Comparison of ENCODE assay signal across 23 cellular contexts in genomic region chr5:125064610-125065009, GRCh38.
DNase-seq lines count a peak whose midpoint lies in the region; ATAC-seq, FAIRE-seq and TF ChIP-seq lines count a peak whose summit lies in the region.
"Had no signal": no experiment of that assay in that cellular context is flagged by ENCODE, and none has a peak within 500 bp of the region (broad histone marks: within the 10 kb centered on the region; RNA-seq: fewer than 3 reads in every experiment).

No MANE protein-coding gene starts in this region.

- H2BK120ac ChIP-seq in H1 (replicated peaks; ENCODE audit: low read depth, low read length), result no peak overlapping the region

- H3K18ac ChIP-seq in H1 (ENCODE audit: extremely low read depth, low read length), result no peak overlapping the region

- no peak overlapping the region for H4K8ac ChIP-seq in H1 (ENCODE audit: extremely low read depth, insufficient read depth, low read length)

- CTCF ChIA-PET in H1 (lab: Charles Lee; ENCODE audit: partially characterized antibody), result no interaction called here

- ATAC-seq in HG03039 (IDR thresholded peaks at IDR 0.05; ENCODE audit: unreplicated experiment) (no peak), GM19455 (IDR thresholded peaks at IDR 0.05; ENCODE audit: unreplicated experiment) (no peak)
- ATAC-seq: GM12878 had no signal

- no peak overlapping the region for H2BK12ac ChIP-seq in H1 (ENCODE audit: low read depth, low read length)

- no peak for TF ChIP-seq EP300 in H1 (IDR thresholded peaks at IDR 0.05; ENCODE audit: borderline replicate concordance in 1 of 2, low read depth in 2 of 2, low read length in 2 of 2)

- no peak overlapping the region for H4K5ac ChIP-seq in H1 (ENCODE audit: insufficient read length, low read depth, low read length)

- TF ChIP-seq CTCF in H1 (IDR thresholded peaks at IDR 0.05; ENCODE audit: control extremely low read depth in 1 of 3, insufficient read depth in 1 of 3, low read depth in 1 of 3, low read length in 3 of 3) (no peak), parathyroid adenoma (IDR thresholded peaks at IDR 0.05) (no peak)

- H3K4me2 ChIP-seq in GM23248 (ENCODE audit: unreplicated experiment), result peak overlapping the region; percentile 27
- no peak overlapping the region for H3K4me2 ChIP-seq in H1 (ENCODE audit: insufficient read depth in 1 of 2, low read depth in 2 of 2, low read length in 2 of 2)
- H3K4me2 ChIP-seq in parathyroid adenoma (ENCODE audit: low read length), result no peak overlapping the region

- no peak overlapping the region for H3K23ac ChIP-seq in H1 (ENCODE audit: insufficient read length)

- POLR2A ChIA-PET in H1 (lab: Charles Lee; ENCODE audit: partially characterized antibody), result no interaction called here

- H3K27me3 ChIP-seq in GM23248 (replicated peaks; ENCODE audit: insufficient read depth), result no peaks in the 10 kb centered on the region
- H3K27me3 ChIP-seq in H1 (replicated peaks in 1 of 4; ENCODE audit: control insufficient read depth in 3 of 4, extremely low read depth in 1 of 4, insufficient read depth in 3 of 4, low read length in 3 of 4), result no peaks in the 10 kb centered on the region
- H3K27me3 ChIP-seq in parathyroid adenoma (ENCODE audit: control insufficient read depth, insufficient read depth, low read length), result no peaks in the 10 kb centered on the region
- H3K27me3 ChIP-seq: sigmoid colon, uterus had no signal

- H3K9ac ChIP-seq in GM23248 (peak overlapping the region; percentile 17; the same call in 1 of the 2 replicates), H1 (replicated peaks in 1 of 4; ENCODE audit: extremely low read depth in 1 of 4, low read depth in 3 of 4, low read length in 3 of 4) (no peak overlapping the region), parathyroid adenoma (no peak overlapping the region)

- H3K79me2 ChIP-seq in GM23248 (ENCODE audit: insufficient read depth), result no peaks in the 10 kb centered on the region
- H3K79me2 ChIP-seq in H1 (ENCODE audit: control insufficient read depth in 1 of 2, insufficient read depth in 2 of 2, low read length in 2 of 2), result no peaks in the 10 kb centered on the region
- H3K79me2 ChIP-seq in parathyroid adenoma, result no peaks in the 10 kb centered on the region

- no peak for TF ChIP-seq RAD21 in H1 (IDR thresholded peaks at IDR 0.05 in 1 of 2, conservative IDR thresholded peaks at IDR 0.05 in 1 of 2; ENCODE audit: low read depth in 2 of 2, low read length in 2 of 2)

- H3K9me2 ChIP-seq in GM23248 (ENCODE audit: insufficient read depth), result no peaks in the 10 kb centered on the region

- H2AFZ ChIP-seq in GM23248 (peak overlapping the region; percentile 8; the same call in 1 of the 2 replicates), H1 (ENCODE audit: low read length) (peak overlapping the region; percentile 13; the same call in 1 of the 2 replicates), parathyroid adenoma (peak overlapping the region; percentile 4)

- H3K4me3 ChIP-seq in GM23248, result no peak overlapping the region
- H3K4me3 ChIP-seq in H1 (ENCODE audit: extremely low read depth in 1 of 4, insufficient read depth in 2 of 4, low read depth in 3 of 4, low read length in 4 of 4), result no peak overlapping the region
- H3K4me3 ChIP-seq in parathyroid adenoma (ENCODE audit: low read depth, low read length), result no peak overlapping the region
- H3K4me3 ChIP-seq: GM12878, sigmoid colon, uterus had no signal

- H3K9me3 ChIP-seq in GM23248 (ENCODE audit: low read depth) (no peaks in the 10 kb centered on the region), H1 (ENCODE audit: insufficient read depth in 2 of 2, low read depth in 1 of 2, low read length in 1 of 2) (peaks cover 0 to 2% of the 10 kb centered on the region in 2 experiments; a peak in 1 of 4 replicates), parathyroid adenoma (ENCODE audit: control insufficient read depth, low read length) (no peaks in the 10 kb centered on the region)
- H3K9me3 ChIP-seq: sigmoid colon, uterus had no signal

- no peak for FAIRE-seq in H1 (lab: Jason Lieb, UNC)
- FAIRE-seq: endothelial cell of umbilical vein, GM12878, GM19239, TTC549 had no signal

- no peak overlapping the region for H3K14ac ChIP-seq in H1 (ENCODE audit: insufficient read length)

- H3K56ac ChIP-seq in H1 (replicated peaks; ENCODE audit: insufficient read length, low read depth, low read length), result no peak overlapping the region

- H3K4ac ChIP-seq in H1 (replicated peaks; ENCODE audit: insufficient read length, low read depth, low read length), result no peak overlapping the region

- 5 to 16% methylated on average over 3 of the region's 3 CpGs for WGBS in GM23248 (ENCODE audit: low coverage in 1 of 2, low lambda C conversion rate in 2 of 2, missing lambda C conversion rate in 2 of 2), 2 experiments
- 89% methylated on average over 3 of the region's 3 CpGs; no CpG with 5 or more reads in 1 of the 2 experiments for WGBS in H1 (ENCODE audit: extremely low coverage in 1 of 2, insufficient coverage in 1 of 2, insufficient read length in 1 of 2, insufficient replicate concordance in 2 of 2, low coverage in 1 of 2, low lambda C conversion rate in 2 of 2, missing lambda C conversion rate in 1 of 2), 2 experiments

- in situ Hi-C loops in GM23248 (cut with MboI), result no loop called here

- H3K36me3 ChIP-seq in GM23248 (ENCODE audit: low read depth), result no peaks in the 10 kb centered on the region
- H3K36me3 ChIP-seq in H1 (ENCODE audit: control insufficient read depth in 2 of 4, insufficient read depth in 4 of 4, low read length in 3 of 4), result no peaks in the 10 kb centered on the region
- H3K36me3 ChIP-seq in parathyroid adenoma (ENCODE audit: control insufficient read depth, insufficient read depth, low read length), result no peaks in the 10 kb centered on the region
- H3K36me3 ChIP-seq: sigmoid colon, uterus had no signal

- H4K91ac ChIP-seq in H1 (replicated peaks; ENCODE audit: insufficient read length, low read length), result no peak overlapping the region

- peaks cover 15% of the 10 kb centered on the region for H3K4me1 ChIP-seq in GM23248 (ENCODE audit: insufficient read depth)
- H3K4me1 ChIP-seq in H1 (replicated peaks in 1 of 4; ENCODE audit: control insufficient read depth in 3 of 4, insufficient read depth in 4 of 4, low read length in 3 of 4), result peaks cover 0 to 9% (median 3%) of the 10 kb centered on the region in 4 experiments; a peak in 5 of 7 replicates
- H3K4me1 ChIP-seq in parathyroid adenoma, result peaks cover 5% of the 10 kb centered on the region
- H3K4me1 ChIP-seq: uterus had no signal

- peaks cover 13% of the 10 kb centered on the region; the same call in 1 of the 2 replicates for H3F3A ChIP-seq in GM23248 (ENCODE audit: insufficient read depth)

- no peak overlapping the region for H2BK15ac ChIP-seq in H1 (ENCODE audit: low read length)

- no peaks in the 10 kb centered on the region for H3K23me2 ChIP-seq in H1 (ENCODE audit: low read depth, low read length)

- H2AK5ac ChIP-seq in H1 (ENCODE audit: low read depth, low read length), result no peak overlapping the region

- H3K27ac ChIP-seq in GM23248 (peak overlapping the region; percentile 47), H1 (ENCODE audit: low read depth, low read length) (no peak overlapping the region), parathyroid adenoma (no peak overlapping the region)
- H3K27ac ChIP-seq: sigmoid colon, uterus had no signal

- H4K20me1 ChIP-seq in GM23248 (ENCODE audit: insufficient read depth) (no peaks in the 10 kb centered on the region), H1 (replicated peaks in 1 of 2; ENCODE audit: control insufficient read depth in 1 of 2, insufficient read depth in 2 of 2, low read length in 2 of 2) (no peaks in the 10 kb centered on the region)

- no peaks in the 10 kb centered on the region for H3K79me1 ChIP-seq in H1 (ENCODE audit: low read depth, low read length)

- no peak overlapping the region for H2BK20ac ChIP-seq in H1 (ENCODE audit: low read length)

- no peak for TF ChIP-seq POLR2A in H1 (IDR thresholded peaks at IDR 0.05; ENCODE audit: control extremely low read depth in 1 of 2, low read depth in 2 of 2, low read length in 2 of 2)

- peak; percentile 77 for DNase-seq in GM23248
- peak; percentile 49 for DNase-seq in NCI-H748 treated with DMSO at 0.1 percent for 48 hours (lab: John Stamatoyannopoulos, UW)
- DNase-seq in H1 (ENCODE audit: low read depth in 1 of 2, low spot score in 2 of 2), result no peak
- no peak for DNase-seq in AML-193 (lab: John Stamatoyannopoulos, UW)
- DNase-seq: activated CD8-positive, alpha-beta memory T cell treated with anti-CD3 and anti-CD28 coated beads for 24 hours; activated naive CD4-positive, alpha-beta T cell treated with Interleukin-2 at 50 U/mL for 16 hours; activated T-cell treated with anti-CD3 and anti-CD28 coated beads, Interleukin-2, amount 50 U/mL, for 24 hours; amniotic stem cell; caudate nucleus; GOT3; left cardiac atrium; mesendoderm; NCI-H1092; sigmoid colon; T-helper 1 cell; uterus had no signal

- no peak overlapping the region for H2BK5ac ChIP-seq in H1 (ENCODE audit: low read depth, low read length)

TF ChIP-seq in H1, 55 proteins besides CTCF, POLR2A, EP300 and RAD21:
- TF ChIP-seq KDM5A (IDR thresholded peaks at IDR 0.05; ENCODE audit: low read length) (no peak), ATF3 (IDR thresholded peaks at IDR 0.05; ENCODE audit: insufficient read depth, low read depth, low read length) (no peak), POLR2AphosphoS5 (IDR thresholded peaks at IDR 0.05; ENCODE audit: low read depth, low read length) (no peak), RNF2 (IDR thresholded peaks at IDR 0.05; ENCODE audit: borderline replicate concordance, low read depth, low read length, missing control alignments, poor library complexity, severe bottlenecking) (no peak), BACH1 (IDR thresholded peaks at IDR 0.05; ENCODE audit: low read length) (no peak)
TF ChIP-seq in H1: peak in this region for 0.

Comparison
In these comparisons a context has a peak if more than half of its experiments do, and no peak if none do; other contexts are left out.
1. DNase-seq: peak in GM23248 (single experiment) and NCI-H748 treated with DMSO at 0.1 percent for 48 hours (single experiment); none in H1 (0 of 2) and AML-193 (0 of 2).
2. Peak in every context shown above with its lines, with median percentiles within 50 percentile points of each other: H2AFZ ChIP-seq.